ENCODE assay signal across 11 cellular contexts in genomic region chr6:108157234-108157971, GRCh38. TPM values are rescaled to one million over a fixed set of nuclear protein-coding genes. Genes with fewer than 3 reads are reported as not detected.
DNase-seq lines count a peak whose midpoint lies in the region; ATAC-seq, FAIRE-seq and TF ChIP-seq lines count a peak whose summit lies in the region.
"Had no signal": no experiment of that assay in that cellular context is flagged by ENCODE, and none has a peak within 500 bp of the region (broad histone marks: within the 10 kb centered on the region; RNA-seq: fewer than 3 reads in every experiment).

No MANE protein-coding gene starts in this region.

- no peak overlapping the region for H3K27ac ChIP-seq in heart right ventricle
- no peak overlapping the region for H3K27ac ChIP-seq in astrocyte (ENCODE audit: low read depth, low read length)
- no peak overlapping the region for H3K27ac ChIP-seq in upper lobe of right lung

- H3K4me2 ChIP-seq in astrocyte (ENCODE audit: low read length), result peak overlapping the region; percentile 63

- H3K9me3 ChIP-seq in heart right ventricle (no peaks in the 10 kb centered on the region), astrocyte (ENCODE audit: insufficient read depth, low read depth, low read length) (no peaks in the 10 kb centered on the region), upper lobe of right lung (no peaks in the 10 kb centered on the region)

- intact Hi-C loops in heart right ventricle (cut with DNase I), result no loop called here
- intact Hi-C loops in left ventricle myocardium superior (cut with micrococcal nuclease), result no loop called here
- intact Hi-C loops in upper lobe of right lung (cut with DNase I), result no loop called here

- H3K27me3 Mint-ChIP-seq in astrocyte (ENCODE audit: low read depth, unreplicated experiment), result peaks cover 74% of the 10 kb centered on the region
- peaks cover 42% of the 10 kb centered on the region for H3K27me3 Mint-ChIP-seq in memory B cell

- H3K4me3 Mint-ChIP-seq in astrocyte (ENCODE audit: unreplicated experiment) (peak overlapping the region; percentile 62), memory B cell (peak overlapping the region; percentile 43)

- H3K9me3 Mint-ChIP-seq in astrocyte (ENCODE audit: unreplicated experiment) (peaks cover 4% of the 10 kb centered on the region), memory B cell (no peaks in the 10 kb centered on the region)

- no peak overlapping the region for H3K27ac Mint-ChIP-seq in astrocyte (ENCODE audit: unreplicated experiment)
- H3K27ac Mint-ChIP-seq in memory B cell, result no peak overlapping the region

- H3K9ac ChIP-seq in astrocyte (ENCODE audit: low read length), result no peak overlapping the region

- peak overlapping the region; percentile 20 for H2AFZ ChIP-seq in astrocyte (ENCODE audit: low read depth, low read length)

- WGBS in heart right ventricle, 2 donors, result 2% methylated on average over 58 to 59 of the region's 59 CpGs

- no peak for FAIRE-seq in astrocyte (lab: Jason Lieb, UNC)

- H3K4me3 ChIP-seq in heart right ventricle (peak overlapping the region in 8 of 10 donors; percentile 1 to 44 (median 36)), astrocyte (ENCODE audit: insufficient read depth, low read depth, low read length) (no peak overlapping the region), upper lobe of right lung (peak overlapping the region; percentile 19)
- H3K4me3 ChIP-seq: lung had no signal

- H3K4me1 ChIP-seq in heart right ventricle (peaks cover 0 to 18% (median 11%) of the 10 kb centered on the region in 9 donors), astrocyte (ENCODE audit: insufficient read depth, low read length) (no peaks in the 10 kb centered on the region), upper lobe of right lung (peaks cover 10% of the 10 kb centered on the region)

- H3K79me2 ChIP-seq in astrocyte (ENCODE audit: insufficient read depth, low read length), result no peaks in the 10 kb centered on the region

- H4K20me1 ChIP-seq in astrocyte (ENCODE audit: insufficient read depth, low read length), result no peaks in the 10 kb centered on the region

- H3K27me3 ChIP-seq in heart right ventricle (peaks cover 11 to 100% (median 100%) of the 10 kb centered on the region in 7 donors), astrocyte (ENCODE audit: insufficient read depth, low read length) (peaks cover 77% of the 10 kb centered on the region), upper lobe of right lung (peaks cover 99% of the 10 kb centered on the region)

- DNase-seq in heart right ventricle, result no peak
- DNase-seq in left ventricle myocardium superior, result no peak
- no peak for DNase-seq in astrocyte (ENCODE audit: low read depth)
- DNase-seq in memory B cell (ENCODE audit: low spot score in 2 of 2), result peak in 1 of 2 donors; percentile 34
- no peak for DNase-seq in upper lobe of right lung
- DNase-seq in DMS79 treated with DMSO at 0.1 percent for 48 hours (lab: John Stamatoyannopoulos, UW), result no peak
- DNase-seq: Kasumi-1 had no signal

- TF ChIP-seq CTCF in heart right ventricle (IDR thresholded peaks at IDR 0.05), result no peak
- TF ChIP-seq CTCF in astrocyte (IDR thresholded peaks at IDR 0.05; ENCODE audit: insufficient read depth, low read depth, low read length), result no peak
- no peak for TF ChIP-seq CTCF in upper lobe of right lung (IDR thresholded peaks at IDR 0.05)

- no peaks in the 10 kb centered on the region for H3K36me3 ChIP-seq in heart right ventricle
- H3K36me3 ChIP-seq in astrocyte (ENCODE audit: insufficient read depth, low read length), result no peaks in the 10 kb centered on the region
- H3K36me3 ChIP-seq in upper lobe of right lung, result no peaks in the 10 kb centered on the region

- peak in 1 of 8 donors; percentile 27 for ATAC-seq in heart right ventricle
- ATAC-seq in left ventricle myocardium superior, result no peak
- peak; percentile 39 for ATAC-seq in memory B cell (ENCODE audit: low read depth)
- no peak for ATAC-seq in upper lobe of right lung
- no peak for ATAC-seq in GM18505 (IDR thresholded peaks at IDR 0.05; ENCODE audit: unreplicated experiment)
- no peak for ATAC-seq in GM21825 (IDR thresholded peaks at IDR 0.05; ENCODE audit: unreplicated experiment)

- no peak for TF ChIP-seq POLR2A in GM18505 (IDR thresholded peaks at IDR 0.05; ENCODE audit: borderline replicate concordance, extremely low read depth, insufficient read depth, insufficient read length)

- H3K4me1 Mint-ChIP-seq in astrocyte (ENCODE audit: low read depth, unreplicated experiment), result peaks cover 12% of the 10 kb centered on the region
- H3K4me1 Mint-ChIP-seq in memory B cell, result peaks cover 9% of the 10 kb centered on the region

- H3K36me3 Mint-ChIP-seq in astrocyte (ENCODE audit: low read depth, unreplicated experiment) (no peaks in the 10 kb centered on the region), memory B cell (peaks cover 1% of the 10 kb centered on the region)

RNA-seq across cellular contexts. Expression of gene NR2E1, which starts 8.4 kb away (rescaled TPM):
- total RNA-seq in heart right ventricle (not detected), left ventricle myocardium superior (not detected), astrocyte (not detected in 2 replicates), upper lobe of right lung (not detected)
- not detected for polyA plus RNA-seq in heart right ventricle
- total RNA-seq: lung; T-helper 2 cell treated with Interferon-gamma antibody and Interleukin-4, amounts not matched to agents 100 ng/mL and 5 ng/mL, for 36 hours had no signal
